Comparison of ENCODE assay signal across 8 cellular contexts in genomic region chr12:24562761-24563392, GRCh38.
DNase-seq lines count a peak whose midpoint lies in the region; ATAC-seq and TF ChIP-seq lines count a peak whose summit lies in the region.

No MANE protein-coding gene starts in this region.

- H3K9me3 ChIP-seq in SJCRH30 (replicated peaks) (no peaks in the 10 kb centered on the region), mononuclear cell (ENCODE audit: low read depth, low read length) (no peaks in the 10 kb centered on the region), upper lobe of left lung (no peaks in the 10 kb centered on the region)

- WGBS in upper lobe of left lung, 2 donors = 0 to 1% methylated on average over 21 to 42 of the region's 55 CpGs

- peak overlapping the region; percentile 68 for H3K4me3 ChIP-seq in AG04449 (ENCODE audit: low read depth, low read length)
- peak overlapping the region; percentile 73 for H3K4me3 ChIP-seq in SJCRH30
- H3K4me3 ChIP-seq in epithelial cell of proximal tubule (ENCODE audit: low read depth, low read length) = peak overlapping the region; percentile 66
- peak overlapping the region; percentile 25 for H3K4me3 ChIP-seq in mononuclear cell (ENCODE audit: low read length)
- peak overlapping the region; percentile 50 to 76 (median 62) for H3K4me3 ChIP-seq in upper lobe of left lung

- in situ Hi-C loops in GM13977 (cut with MboI; ENCODE audit: low pct_unique_long_range_greater_than_20kb, low sequenced_read_pairs, unreplicated experiment) = no loop called here

- TF ChIP-seq POLR2A in upper lobe of left lung (IDR thresholded peaks at IDR 0.05) = no peak

- H3K27ac ChIP-seq in SJCRH30 (no peak overlapping the region), upper lobe of left lung (peak overlapping the region; percentile 57 to 92 (median 80))

- no peak for TF ChIP-seq EP300 in upper lobe of left lung (IDR thresholded peaks at IDR 0.05)

- DNase-seq in AG04449 (ENCODE audit: low read depth, low spot score) = no peak
- DNase-seq in GM13977 (ENCODE audit: low spot score) = peak; percentile 56
- peak; percentile 39 to 56 for DNase-seq in SJCRH30
- no peak for DNase-seq in epithelial cell of proximal tubule (ENCODE audit: low read depth)
- DNase-seq in upper lobe of left lung = peak; percentile 35 to 91

- H3K36me3 ChIP-seq in SJCRH30 = no peaks in the 10 kb centered on the region
- H3K36me3 ChIP-seq in upper lobe of left lung = no peaks in the 10 kb centered on the region

- CTCF ChIA-PET in AG04449 (lab: Yijun Ruan, JAX) = no interaction called here

- no peak for TF ChIP-seq CTCF in AG04449 (IDR thresholded peaks at IDR 0.05; ENCODE audit: insufficient read depth, low read length, missing control alignments)
- no peak for TF ChIP-seq CTCF in GM13977 (IDR thresholded peaks at IDR 0.05; ENCODE audit: extremely low read depth, insufficient read depth, missing control alignments)
- TF ChIP-seq CTCF in epithelial cell of proximal tubule (conservative IDR thresholded peaks at IDR 0.05; ENCODE audit: low read depth, low read length) = no peak
- no peak for TF ChIP-seq CTCF in upper lobe of left lung (IDR thresholded peaks at IDR 0.05)

- peaks cover 6% of the 10 kb centered on the region; the same call in 1 of the 2 replicates for H3K4me1 ChIP-seq in SJCRH30
- H3K4me1 ChIP-seq in mononuclear cell (ENCODE audit: insufficient read depth, low read length) = peaks cover 20% of the 10 kb centered on the region
- H3K4me1 ChIP-seq in upper lobe of left lung = peaks cover 0 to 23% (median 14%) of the 10 kb centered on the region in 4 donors

- peak in 1 of 2 donors; percentile 66 for ATAC-seq in upper lobe of left lung (ENCODE audit: low FRiP score in 2 of 2)
- no peak for ATAC-seq in GM19324 (IDR thresholded peaks at IDR 0.05; ENCODE audit: low FRiP score, unreplicated experiment)
- ATAC-seq in GM18867 (IDR thresholded peaks at IDR 0.05; ENCODE audit: unreplicated experiment) = no peak

- POLR2A ChIA-PET in AG04449 (lab: Yijun Ruan, JAX) = no interaction called here

- H3K27me3 ChIP-seq in SJCRH30 (no peaks in the 10 kb centered on the region), mononuclear cell (ENCODE audit: insufficient read depth, low read length) (peaks cover 64% of the 10 kb centered on the region), upper lobe of left lung (no peaks in the 10 kb centered on the region)

Comparison
In these comparisons a context has a peak if more than half of its experiments do, and no peak if none do; other contexts are left out.
1. DNase-seq: peak in GM13977 (single experiment), SJCRH30 (2 of 2) and upper lobe of left lung (2 of 2); none in AG04449 (single experiment) and epithelial cell of proximal tubule (single experiment).
2. Peak in every context shown above with its lines, with median percentiles within 50 percentile points of each other: H3K4me3 ChIP-seq.